In the genomic region with DNA sequence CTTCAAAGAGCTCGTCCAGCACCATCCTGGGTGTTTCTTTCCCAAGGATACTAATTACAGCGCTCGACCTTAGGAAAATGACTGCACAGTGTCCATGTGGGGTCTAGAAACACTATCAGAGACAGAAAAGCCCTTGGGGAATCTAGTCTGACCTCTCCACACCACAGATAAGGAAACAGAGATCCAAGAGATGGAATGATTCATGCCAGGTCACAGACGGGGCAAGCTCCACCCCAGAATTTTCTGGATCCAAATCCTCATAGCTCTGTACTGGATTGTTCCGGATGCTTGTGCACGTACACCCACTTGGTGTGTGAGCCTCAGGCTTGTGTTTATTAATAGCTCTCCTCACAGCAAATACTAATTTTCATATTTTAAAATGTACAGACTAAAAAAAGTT, we compare ENCODE assay signal across 12 cellular contexts. TPM values are rescaled to one million over a fixed set of nuclear protein-coding genes. Genes with fewer than 3 reads are reported as not detected.
DNase-seq lines count a peak whose midpoint lies in the region; ATAC-seq and TF ChIP-seq lines count a peak whose summit lies in the region.
"Had no signal": no experiment of that assay in that cellular context is flagged by ENCODE, and none has a peak within 500 bp of the region (broad histone marks: within the 10 kb centered on the region; RNA-seq: fewer than 3 reads in every experiment).

No MANE protein-coding gene starts in this region.

- intact Hi-C loops in Calu3 (cut with micrococcal nuclease; ENCODE audit: unreplicated experiment): loop anchor here (5.0 kb wide), 1 partner anchor 39 kb away; no protein-coding TSS in a partner anchor
- intact Hi-C loops in left cardiac atrium (cut with DNase I): loop anchor here in 1 of 2 donors (5.0 kb wide), 1 partner anchor 34 kb away; no protein-coding TSS in a partner anchor
- intact Hi-C loops in sigmoid colon (cut with DNase I): no loop called here
- intact Hi-C loops in A673 (cut with micrococcal nuclease; ENCODE audit: unreplicated experiment): no loop called here

- TF ChIP-seq EP300 in sigmoid colon (IDR thresholded peaks at IDR 0.05): no peak

- H3K27ac ChIP-seq in angular gyrus (ENCODE audit: low read depth, low read length): peak overlapping the region; percentile 60
- peak overlapping the region; percentile 51 to 81 (median 68) for H3K27ac ChIP-seq in sigmoid colon
- no peak overlapping the region for H3K27ac ChIP-seq in A673 (ENCODE audit: low read depth, low read length, poor library complexity, severe bottlenecking)

- H3K4me1 Mint-ChIP-seq in Calu3 (ENCODE audit: low read depth, unreplicated experiment): peaks cover 94% of the 10 kb centered on the region
- H3K4me1 Mint-ChIP-seq: activated naive CD4-positive, alpha-beta T cell treated with anti-CD3 and anti-CD28 coated beads, Interleukin-2, amount 50 U/mL, for 24 hours had no signal

- 76 to 78% methylated on average over 6 of the region's 6 CpGs for WGBS in sigmoid colon, 2 donors

- peak; percentile 21 for DNase-seq in Calu3
- no peak for DNase-seq in left cardiac atrium
- DNase-seq in sigmoid colon: no peak
- no peak for DNase-seq in A673 (ENCODE audit: low spot score)
- no peak for DNase-seq in activated CD4-positive, alpha-beta T cell treated with anti-CD3 and anti-CD28 coated beads for 4 hours
- DNase-seq: C1 segment of cervical spinal cord, erythroblast, KG1 had no signal

- no peaks in the 10 kb centered on the region for H3K9me3 Mint-ChIP-seq in Calu3 (ENCODE audit: low read depth, unreplicated experiment)
- H3K9me3 Mint-ChIP-seq: activated naive CD4-positive, alpha-beta T cell treated with anti-CD3 and anti-CD28 coated beads, Interleukin-2, amount 50 U/mL, for 24 hours had no signal

- H3K9me3 ChIP-seq in sigmoid colon (no peaks in the 10 kb centered on the region), A673 (ENCODE audit: low read depth, low read length, poor library complexity, severe bottlenecking) (no peaks in the 10 kb centered on the region)

- ATAC-seq in left cardiac atrium: peak; percentile 64 to 80
- no peak for ATAC-seq in GM21576 (IDR thresholded peaks at IDR 0.05; ENCODE audit: unreplicated experiment)
- ATAC-seq in HG03045 (IDR thresholded peaks at IDR 0.05; ENCODE audit: unreplicated experiment): no peak

- H3K36me3 ChIP-seq in sigmoid colon (no peaks in the 10 kb centered on the region), A673 (ENCODE audit: insufficient read depth, low read length, poor library complexity, severe bottlenecking) (no peaks in the 10 kb centered on the region)

- TF ChIP-seq CTCF in Calu3 (IDR thresholded peaks at IDR 0.05; ENCODE audit: unreplicated experiment): no peak
- no peak for TF ChIP-seq CTCF in sigmoid colon (IDR thresholded peaks at IDR 0.05)
- TF ChIP-seq CTCF in A673 (conservative IDR thresholded peaks at IDR 0.05; ENCODE audit: low read depth, low read length): no peak

- peak overlapping the region; percentile 92 for H3K27ac Mint-ChIP-seq in Calu3 (ENCODE audit: unreplicated experiment)
- H3K27ac Mint-ChIP-seq: activated naive CD4-positive, alpha-beta T cell treated with anti-CD3 and anti-CD28 coated beads, Interleukin-2, amount 50 U/mL, for 24 hours had no signal

- H3K4me3 Mint-ChIP-seq in Calu3 (ENCODE audit: low read depth, unreplicated experiment): peak overlapping the region; percentile 52
- H3K4me3 Mint-ChIP-seq: activated naive CD4-positive, alpha-beta T cell treated with anti-CD3 and anti-CD28 coated beads, Interleukin-2, amount 50 U/mL, for 24 hours had no signal

- TF ChIP-seq POLR2A in sigmoid colon (IDR thresholded peaks at IDR 0.05): no peak

- no peak overlapping the region for H3K4me3 ChIP-seq in sigmoid colon
- H3K4me3 ChIP-seq in A673 (ENCODE audit: low read depth, low read length, poor library complexity, severe bottlenecking): no peak overlapping the region

- H3K4me1 ChIP-seq in sigmoid colon: peaks cover 0 to 74% (median 60%) of the 10 kb centered on the region in 4 donors
- peaks cover 53% of the 10 kb centered on the region for H3K4me1 ChIP-seq in A673 (ENCODE audit: insufficient read depth, low read length, poor library complexity, severe bottlenecking)

- peaks cover 25% of the 10 kb centered on the region for H3K36me3 Mint-ChIP-seq in Calu3 (ENCODE audit: insufficient read depth, unreplicated experiment)
- H3K36me3 Mint-ChIP-seq: activated naive CD4-positive, alpha-beta T cell treated with anti-CD3 and anti-CD28 coated beads, Interleukin-2, amount 50 U/mL, for 24 hours had no signal

- BruUV-seq in Calu3 (replicated peaks; lab: Mats Ljungman, UMichigan) (no TSS peak), A673 (replicated peaks; lab: Mats Ljungman, UMichigan) (no TSS peak)

- CTCF ChIA-PET in Calu3 (lab: Charles Lee) (interaction anchor here (0.8 to 3.8 kb wide), 7 partner anchors 11 to 172 kb away, joined by 3 to 22 read pairs (median 3); partner anchors contain the start of gene ABTB2), A673 (lab: Charles Lee) (interaction anchor here (1.0 kb wide), 1 partner anchor 172 kb away, joined by 3 read pairs; no protein-coding TSS in a partner anchor)

- H3K27me3 ChIP-seq in sigmoid colon (no peaks in the 10 kb centered on the region), A673 (replicated peaks; ENCODE audit: insufficient read depth, low read depth, low read length, poor library complexity) (no peaks in the 10 kb centered on the region)

- H3K27me3 Mint-ChIP-seq in Calu3 (ENCODE audit: unreplicated experiment): no peaks in the 10 kb centered on the region

- POLR2A ChIA-PET in A673 (lab: Charles Lee; ENCODE audit: low non-redundant PET): interaction anchor here (0.6 kb wide), 1 partner anchor 27 kb away, joined by 3 read pairs; no protein-coding TSS in a partner anchor

RNA-seq across cellular contexts. Expression of gene ABTB2, which starts 11.3 kb away (rescaled TPM):
- total RNA-seq in Calu3 (2022) (24.6 and 24.8 TPM in 2 replicates), left cardiac atrium (10 to 100 TPM; 12.5 to 19.3 TPM), sigmoid colon (1 to 10 TPM; 1.3 to 2.5 (median 2.1) TPM), A673 (2021) (40.7 and 46.3 TPM in 2 replicates)
- polyA plus RNA-seq in sigmoid colon: 10 to 100 TPM in 1 of 3 donors, 1 to 10 TPM in 2; 5.4 to 12.9 (median 8.2) TPM

Comparison
In these comparisons a context has a peak if more than half of its experiments do, and no peak if none do; other contexts are left out.
1. ATAC-seq: peak in left cardiac atrium (2 of 2); none in GM21576 (single experiment) and HG03045 (single experiment).